1 cellular context compared by ENCODE assay signal in the genomic region with DNA sequence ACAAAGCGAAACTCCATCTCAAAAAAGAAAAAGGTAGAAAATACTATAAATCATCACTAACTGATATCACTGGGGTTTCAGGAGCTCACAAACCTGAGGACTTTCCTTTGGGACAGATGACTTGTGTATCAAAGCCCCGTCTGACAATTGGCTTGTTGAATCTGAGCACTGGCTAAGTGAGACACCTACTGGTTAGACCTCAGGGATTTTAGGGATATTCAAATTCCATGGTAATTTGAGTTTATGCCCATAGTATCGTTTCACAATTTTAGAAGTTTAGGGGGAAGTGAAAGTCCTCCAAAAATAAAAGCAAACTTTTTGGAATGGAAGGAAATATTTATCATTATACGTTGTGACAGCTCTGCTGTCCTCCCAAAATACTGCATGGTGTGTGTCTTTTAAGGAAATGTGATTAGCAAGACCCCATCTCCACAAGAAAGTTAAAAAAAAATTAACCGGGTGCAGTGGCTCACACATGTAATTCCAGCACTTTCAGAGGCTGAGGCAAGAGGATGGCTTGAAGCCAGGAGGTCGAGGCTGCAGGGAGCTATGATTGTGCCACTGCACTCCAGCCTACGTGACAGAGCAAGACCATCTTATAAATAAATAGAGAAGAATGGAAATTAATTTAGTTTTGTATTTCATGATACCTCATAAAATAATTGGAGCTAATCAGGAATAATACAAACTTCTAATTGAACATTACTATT.
TF ChIP-seq lines count a peak whose summit lies in the region.

No MANE protein-coding gene starts in this region.

TF ChIP-seq in GM23338, 12 proteins besides CTCF, POLR2A, EP300 and RAD21 (continued from another document):
- no peak for TF ChIP-seq ZNF462 (CRISPR knock-in tag; IDR thresholded peaks at IDR 0.05)
- no peak for TF ChIP-seq CREB1 (CRISPR knock-in tag; IDR thresholded peaks at IDR 0.05; ENCODE audit: low read depth)
- TF ChIP-seq JUNB (IDR thresholded peaks at IDR 0.05; ENCODE audit: unreplicated experiment), result no peak
- no peak for TF ChIP-seq POLR2AphosphoS5 (IDR thresholded peaks at IDR 0.05; ENCODE audit: low read depth)
- TF ChIP-seq ZNF114 (CRISPR knock-in tag; IDR thresholded peaks at IDR 0.05), result no peak
- no peak for TF ChIP-seq REST (IDR thresholded peaks at IDR 0.05; ENCODE audit: unreplicated experiment)
- TF ChIP-seq NANOG (IDR thresholded peaks at IDR 0.05; ENCODE audit: borderline replicate concordance), result no peak
